Comparison of ENCODE assay signal across 11 cellular contexts in the genomic region with DNA sequence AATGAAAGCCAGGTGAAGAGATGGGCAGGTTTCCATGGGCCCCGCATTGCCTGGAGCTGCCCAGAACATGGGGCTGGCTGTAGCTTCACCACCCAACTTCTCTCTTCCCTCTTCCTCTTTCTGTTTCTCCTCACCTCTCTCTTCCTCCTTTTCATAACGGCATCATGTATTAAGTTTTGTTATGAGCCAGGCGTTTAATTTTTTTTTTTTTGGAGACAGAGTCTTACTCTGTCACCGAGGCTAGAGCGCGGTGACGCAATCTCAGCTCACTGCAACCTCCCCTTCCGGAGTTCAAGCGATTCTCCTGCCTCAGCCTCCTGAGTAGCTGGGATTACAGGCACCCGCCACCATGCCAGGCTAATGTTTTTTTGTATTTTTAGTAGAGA.
DNase-seq lines count a peak whose midpoint lies in the region; ATAC-seq lines count a peak whose summit lies in the region.
"Had no signal": no experiment of that assay in that cellular context is flagged by ENCODE, and none has a peak within 500 bp of the region (broad histone marks: within the 10 kb centered on the region; RNA-seq: fewer than 3 reads in every experiment).

No MANE protein-coding gene starts in this region.

- no peaks in the 10 kb centered on the region for H3K27me3 ChIP-seq in BLaER1

- ATAC-seq in GM21367 (IDR thresholded peaks at IDR 0.05; ENCODE audit: unreplicated experiment), result peak; percentile 55
- ATAC-seq: activated CD8-positive, alpha-beta memory T cell treated with anti-CD3 and anti-CD28 coated beads, Interleukin-2, amount 10 ng/mL, durations not matched to agents 7 days and 5 days had no signal

- H4K20me1 ChIP-seq in BLaER1, result no peaks in the 10 kb centered on the region

- no peak overlapping the region for H3K27ac ChIP-seq in BLaER1
- H3K27ac ChIP-seq: C4-2B had no signal

- H3K9ac ChIP-seq in BLaER1, result peak overlapping the region; percentile 18; the same call in 1 of the 2 replicates

- H3K4me1 ChIP-seq in BLaER1, result peaks cover 46% of the 10 kb centered on the region

- H3K4me2 ChIP-seq in BLaER1, result peak overlapping the region; percentile 21; the same call in 1 of the 2 replicates

- H3K4me3 ChIP-seq in BLaER1, result no peak overlapping the region

- H3K9me3 ChIP-seq in BLaER1, result no peaks in the 10 kb centered on the region

- peak; percentile 56 to 73 for DNase-seq in Kasumi-1 (lab: John Stamatoyannopoulos, UW)
- DNase-seq in germinal center (ENCODE audit: low spot score), result peak; percentile 45
- no peak for DNase-seq in COR-L47 (lab: John Stamatoyannopoulos, UW)
- DNase-seq in AG20443 (ENCODE audit: low spot score), result no peak
- no peak for DNase-seq in activated CD8-positive, alpha-beta memory T cell treated with anti-CD3 and anti-CD28 coated beads, Interleukin-2, amount 50 U/mL, for 4 hours
- no peak for DNase-seq in activated CD4-positive, CD25-positive, alpha-beta regulatory T cell treated with anti-CD3 and anti-CD28 coated beads, Interleukin-2, amount 50 U/mL, for 72 hours
- DNase-seq: activated CD8-positive, alpha-beta memory T cell treated with anti-CD3 and anti-CD28 coated beads, Interleukin-2, amount 10 ng/mL, durations not matched to agents 7 days and 5 days; KG1 had no signal

- no peaks in the 10 kb centered on the region for H3K36me3 ChIP-seq in BLaER1

Comparison
In these comparisons a context has a peak if more than half of its experiments do, and no peak if none do; other contexts are left out.
1. DNase-seq: peak in Kasumi-1 (2 of 2) and germinal center (single experiment); none in COR-L47 (single experiment), AG20443 (single experiment), activated CD8-positive, alpha-beta memory T cell treated with anti-CD3 and anti-CD28 coated beads, Interleukin-2, amount 50 U/mL, for 4 hours (single experiment) and activated CD4-positive, CD25-positive, alpha-beta regulatory T cell treated with anti-CD3 and anti-CD28 coated beads, Interleukin-2, amount 50 U/mL, for 72 hours (single experiment).